ENCODE assay signal across 10 cellular contexts in genomic region chr11:112469376-112469775, GRCh38.
"Had no signal": no experiment of that assay in that cellular context is flagged by ENCODE, and none has a peak within 500 bp of the region (broad histone marks: within the 10 kb centered on the region; RNA-seq: fewer than 3 reads in every experiment).

No MANE protein-coding gene starts in this region.

- H3K36me3 ChIP-seq: HAP-1 had no signal

- H3K4me1 Mint-ChIP-seq: IgD-negative memory B cell had no signal

- H3K9me3 Mint-ChIP-seq: HFFc6 had no signal

- H3K4me1 ChIP-seq: HAP-1 had no signal

- ATAC-seq: HCT116, HepG2 had no signal

- H3K4me3 ChIP-seq: GM23248, HAP-1 had no signal

- H3K27ac Mint-ChIP-seq: HFFc6, IgD-negative memory B cell had no signal

- H3K9me3 ChIP-seq: HAP-1 had no signal

- H3K36me3 Mint-ChIP-seq: IgD-negative memory B cell had no signal

- H2AFZ ChIP-seq: GM23248 had no signal

- H3K27ac ChIP-seq: GM23248, HL-60 had no signal

- H3K9ac ChIP-seq: GM23248 had no signal

- H3K4me3 Mint-ChIP-seq: HFFc6, IgD-negative memory B cell had no signal

- DNase-seq: GM23248, GOT3, H7, HFFc6, KBM-7 had no signal
